Comparison of ENCODE assay signal across 10 cellular contexts in genomic region chr19:11288349-11288748, GRCh38. TPM values are rescaled to one million over a fixed set of nuclear protein-coding genes. Genes with fewer than 3 reads are reported as not detected.
DNase-seq lines count a peak whose midpoint lies in the region; ATAC-seq, FAIRE-seq and TF ChIP-seq lines count a peak whose summit lies in the region.
"Had no signal": no experiment of that assay in that cellular context is flagged by ENCODE, and none has a peak within 500 bp of the region (broad histone marks: within the 10 kb centered on the region; RNA-seq: fewer than 3 reads in every experiment).

No MANE protein-coding gene starts in this region.

- no peaks in the 10 kb centered on the region for H4K20me1 ChIP-seq in H1 (replicated peaks in 1 of 2; ENCODE audit: control insufficient read depth in 1 of 2, insufficient read depth in 2 of 2, low read length in 2 of 2)

- no peaks in the 10 kb centered on the region; the same call in 1 of the 2 replicates for H3K23me2 ChIP-seq in H1 (ENCODE audit: low read depth, low read length)

- H3K4me3 ChIP-seq in GM12864 (ENCODE audit: low read depth, low read length): no peak overlapping the region
- no peak overlapping the region for H3K4me3 ChIP-seq in H1 (ENCODE audit: extremely low read depth in 1 of 4, insufficient read depth in 2 of 4, low read depth in 3 of 4, low read length in 4 of 4)
- H3K4me3 ChIP-seq in psoas muscle: no peak overlapping the region

- no peak overlapping the region for H3K4ac ChIP-seq in H1 (replicated peaks; ENCODE audit: insufficient read length, low read depth, low read length)

- no peak overlapping the region for H3K56ac ChIP-seq in H1 (replicated peaks; ENCODE audit: insufficient read length, low read depth, low read length)

- H2AK5ac ChIP-seq in H1 (ENCODE audit: low read depth, low read length): no peak overlapping the region

- no peak overlapping the region for H3K4me2 ChIP-seq in H1 (ENCODE audit: insufficient read depth in 1 of 2, low read depth in 2 of 2, low read length in 2 of 2)

- POLR2A ChIA-PET in H1 (lab: Charles Lee; ENCODE audit: partially characterized antibody): no interaction called here

- H3K79me2 ChIP-seq in H1 (ENCODE audit: control insufficient read depth in 1 of 2, insufficient read depth in 2 of 2, low read length in 2 of 2): no peaks in the 10 kb centered on the region

- TF ChIP-seq CTCF in GM12864 (IDR thresholded peaks at IDR 0.05; ENCODE audit: low read depth, low read length, missing control alignments) (peak; percentile 50), H1 (IDR thresholded peaks at IDR 0.05; ENCODE audit: control extremely low read depth in 1 of 3, insufficient read depth in 1 of 3, low read depth in 1 of 3, low read length in 3 of 3) (peak in 2 of 3 experiments; percentile 8 to 26; a peak in 2 of 4 replicates), psoas muscle (IDR thresholded peaks at IDR 0.05) (peak; percentile 27)

- no peak overlapping the region for H2BK12ac ChIP-seq in H1 (ENCODE audit: low read depth, low read length)

- FAIRE-seq in H1 (lab: Jason Lieb, UNC) (no peak), GM19239 (lab: Jason Lieb, UNC) (no peak)

- no peaks in the 10 kb centered on the region for H3K9me3 ChIP-seq in H1 (ENCODE audit: insufficient read depth in 2 of 2, low read depth in 1 of 2, low read length in 1 of 2)
- no peaks in the 10 kb centered on the region for H3K9me3 ChIP-seq in psoas muscle

- H4K5ac ChIP-seq in H1 (ENCODE audit: insufficient read length, low read depth, low read length): no peak overlapping the region

- 93% methylated on average over 7 of the region's 7 CpGs; no CpG with 5 or more reads in 1 of the 2 experiments for WGBS in H1 (ENCODE audit: extremely low coverage in 1 of 2, insufficient coverage in 1 of 2, insufficient read length in 1 of 2, insufficient replicate concordance in 2 of 2, low coverage in 1 of 2, low lambda C conversion rate in 2 of 2, missing lambda C conversion rate in 1 of 2), 2 experiments
- 72 to 82% (median 81%) methylated on average over 7 of the region's 7 CpGs for WGBS in psoas muscle, 3 donors

- no peak overlapping the region for H2BK5ac ChIP-seq in H1 (ENCODE audit: low read depth, low read length)

- peak in 1 of 2 experiments; percentile 5; a peak in 1 of 4 replicates for TF ChIP-seq RAD21 in H1 (IDR thresholded peaks at IDR 0.05 in 1 of 2, conservative IDR thresholded peaks at IDR 0.05 in 1 of 2; ENCODE audit: low read depth in 2 of 2, low read length in 2 of 2)

- no peaks in the 10 kb centered on the region for H3K27me3 ChIP-seq in H1 (replicated peaks in 1 of 4; ENCODE audit: control insufficient read depth in 3 of 4, extremely low read depth in 1 of 4, insufficient read depth in 3 of 4, low read length in 3 of 4)
- H3K27me3 ChIP-seq in psoas muscle (ENCODE audit: insufficient read depth in 3 of 3, low read length in 2 of 3): peaks cover 0 to 26% (median 0%) of the 10 kb centered on the region in 3 donors

- H2BK120ac ChIP-seq in H1 (replicated peaks; ENCODE audit: low read depth, low read length): no peak overlapping the region

- H2BK20ac ChIP-seq in H1 (ENCODE audit: low read length): no peak overlapping the region

- H2BK15ac ChIP-seq in H1 (ENCODE audit: low read length): no peak overlapping the region

- no peaks in the 10 kb centered on the region for H3K36me3 ChIP-seq in H1 (ENCODE audit: control insufficient read depth in 2 of 4, insufficient read depth in 4 of 4, low read length in 3 of 4)
- no peaks in the 10 kb centered on the region for H3K36me3 ChIP-seq in psoas muscle (ENCODE audit: insufficient read depth in 1 of 2, low read depth in 1 of 2)

- H3K79me1 ChIP-seq in H1 (ENCODE audit: low read depth, low read length): no peaks in the 10 kb centered on the region

- CTCF ChIA-PET in H1 (lab: Charles Lee; ENCODE audit: partially characterized antibody): interaction anchor here (0.5 to 1.0 kb wide), 3 partner anchors 16 to 108 kb away, joined by 3 read pairs; no protein-coding TSS in a partner anchor

- no peak overlapping the region for H3K27ac ChIP-seq in H1 (ENCODE audit: low read depth, low read length)
- no peak overlapping the region for H3K27ac ChIP-seq in psoas muscle

- ATAC-seq in psoas muscle: no peak

- H4K8ac ChIP-seq in H1 (ENCODE audit: extremely low read depth, insufficient read depth, low read length): no peak overlapping the region

- intact Hi-C loops in psoas muscle (cut with DNase I): loop anchor here in 1 of 2 donors (5.0 kb wide), 1 partner anchor 46 kb away; no protein-coding TSS in a partner anchor

- no peak overlapping the region for H3K14ac ChIP-seq in H1 (ENCODE audit: insufficient read length)

- no peak for TF ChIP-seq POLR2A in H1 (IDR thresholded peaks at IDR 0.05; ENCODE audit: control extremely low read depth in 1 of 2, low read depth in 2 of 2, low read length in 2 of 2)

- no peak overlapping the region for H3K23ac ChIP-seq in H1 (ENCODE audit: insufficient read length)

- H3K18ac ChIP-seq in H1 (ENCODE audit: extremely low read depth, low read length): no peak overlapping the region

- no peak overlapping the region for H2AFZ ChIP-seq in H1 (ENCODE audit: low read length)

- H4K91ac ChIP-seq in H1 (replicated peaks; ENCODE audit: insufficient read length, low read length): no peak overlapping the region

- H3K4me1 ChIP-seq in H1 (replicated peaks in 1 of 4; ENCODE audit: control insufficient read depth in 3 of 4, insufficient read depth in 4 of 4, low read length in 3 of 4) (no peaks in the 10 kb centered on the region), psoas muscle (no peaks in the 10 kb centered on the region)

- TF ChIP-seq EP300 in H1 (IDR thresholded peaks at IDR 0.05; ENCODE audit: borderline replicate concordance in 1 of 2, low read depth in 2 of 2, low read length in 2 of 2): no peak

- H3K9ac ChIP-seq in H1 (replicated peaks in 1 of 4; ENCODE audit: extremely low read depth in 1 of 4, low read depth in 3 of 4, low read length in 3 of 4): no peak overlapping the region

- DNase-seq in GM12864 (ENCODE audit: low read depth) (no peak), NAMALWA (ENCODE audit: low spot score) (peak; percentile 33), H1 (ENCODE audit: low read depth in 1 of 2, low spot score in 2 of 2) (no peak), psoas muscle (no peak), epidermal melanocyte (ENCODE audit: insufficient read length, low spot score) (no peak), GM19239 (ENCODE audit: insufficient read length, low spot score) (no peak), GOT3 (lab: John Stamatoyannopoulos, UW) (no peak)
- DNase-seq: activated naive CD8-positive, alpha-beta T cell treated with anti-CD3 and anti-CD28 coated beads, Interleukin-2, amount 10 ng/mL, durations not matched to agents 7 days and 5 days; islet precursor cell; stimulated activated CD4-positive, alpha-beta T cell treated with anti-CD3 and anti-CD28 coated beads, Interleukin-4, amount 100 ng/mL, for 24 hours had no signal

RNA-seq across cellular contexts. Expression of gene TSPAN16, which starts 7.6 kb away (rescaled TPM):
- total RNA-seq in H1 (2021; fragmentation: NEBNext Ultra II Directional; extraction: Animal tissue kit (Norgen Biotek cat#: 25700)): not detected in 2 replicates
- not detected in 2 replicates for polyA plus RNA-seq in H1 (2011; rRNA removed)
- polyA plus RNA-seq in H1 (2011; cell fraction: cytosol; rRNA removed): not detected
- polyA plus RNA-seq in H1 (2011; cell fraction: nucleus; rRNA removed): not detected
- polyA plus RNA-seq in H1 (2012, experiment 1 of 2): not detected in 4 replicates
- polyA plus RNA-seq in H1 (2012, experiment 2 of 2): not detected
- not detected for polyA plus RNA-seq in H1 (2013, experiment 1 of 2)
- polyA plus RNA-seq in H1 (2013, experiment 2 of 2): not detected
- polyA minus RNA-seq in H1 (2011; rRNA and poly(A)+ RNA removed): not detected in 2 replicates
- not detected for polyA minus RNA-seq in H1 (2011; cell fraction: cytosol; rRNA and poly(A)+ RNA removed)
- not detected for polyA minus RNA-seq in H1 (2011; cell fraction: nucleus; rRNA and poly(A)+ RNA removed)
- total RNA-seq in psoas muscle: not detected
- not detected for polyA plus RNA-seq in psoas muscle
- total RNA-seq: activated naive CD8-positive, alpha-beta T cell treated with anti-CD3 and anti-CD28 coated beads, Interleukin-2, amount 10 ng/mL, durations not matched to agents 7 days and 5 days had no signal

RNA-seq across cellular contexts. Expression of gene DOCK6, which starts 26.0 kb away (rescaled TPM):
- total RNA-seq in H1 (2021; fragmentation: NEBNext Ultra II Directional; extraction: Animal tissue kit (Norgen Biotek cat#: 25700)): 44.1 and 54.7 TPM in 2 replicates
- polyA plus RNA-seq in H1 (2011; rRNA removed) (25.5 and 48.4 TPM in 2 replicates), psoas muscle (10 to 100 TPM in 2 of 3 donors, 1 to 10 TPM in 1; 8.7 to 16.0 (median 11.4) TPM)
- polyA plus RNA-seq in H1 (2011; cell fraction: cytosol; rRNA removed): 22.9 TPM
- polyA plus RNA-seq in H1 (2011; cell fraction: nucleus; rRNA removed): 158 TPM
- 35.9 to 53.2 TPM (median 46.3 TPM) in 4 replicates for polyA plus RNA-seq in H1 (2012, experiment 1 of 2)
- 26.9 TPM for polyA plus RNA-seq in H1 (2012, experiment 2 of 2)
- 23.1 TPM for polyA plus RNA-seq in H1 (2013, experiment 1 of 2)
- polyA plus RNA-seq in H1 (2013, experiment 2 of 2): 22.6 TPM
- 18.2 and 21.0 TPM in 2 replicates for polyA minus RNA-seq in H1 (2011; rRNA and poly(A)+ RNA removed)
- polyA minus RNA-seq in H1 (2011; cell fraction: cytosol; rRNA and poly(A)+ RNA removed): 30.6 TPM
- 42.2 TPM for polyA minus RNA-seq in H1 (2011; cell fraction: nucleus; rRNA and poly(A)+ RNA removed)
- total RNA-seq in psoas muscle: 10 to 100 TPM; 14.5 to 27.1 (median 17.8) TPM

RNA-seq across cellular contexts. Expression of gene ANGPTL8, which starts 48.9 kb away (rescaled TPM):
- total RNA-seq in H1 (2021; fragmentation: NEBNext Ultra II Directional; extraction: Animal tissue kit (Norgen Biotek cat#: 25700)): not detected in 2 replicates
- polyA plus RNA-seq in H1 (2011; rRNA removed) (not detected in 2 replicates), psoas muscle (10 to 100 TPM in 1 of 3 donors, under 1 TPM in 2; 0.08 to 14.6 (median 0.15) TPM)
- polyA plus RNA-seq in H1 (2011; cell fraction: cytosol; rRNA removed): not detected
- not detected for polyA plus RNA-seq in H1 (2011; cell fraction: nucleus; rRNA removed)
- polyA plus RNA-seq in H1 (2012, experiment 1 of 2): not detected in 4 replicates
- not detected for polyA plus RNA-seq in H1 (2012, experiment 2 of 2)
- not detected for polyA plus RNA-seq in H1 (2013, experiment 1 of 2)
- not detected for polyA plus RNA-seq in H1 (2013, experiment 2 of 2)
- polyA minus RNA-seq in H1 (2011; rRNA and poly(A)+ RNA removed): not detected in 2 replicates
- not detected for polyA minus RNA-seq in H1 (2011; cell fraction: cytosol; rRNA and poly(A)+ RNA removed)
- not detected for polyA minus RNA-seq in H1 (2011; cell fraction: nucleus; rRNA and poly(A)+ RNA removed)
- total RNA-seq in psoas muscle: under 1 TPM in 2 of 4 donors, not detected in 2; 0.48 to 0.49 TPM
- total RNA-seq: activated naive CD8-positive, alpha-beta T cell treated with anti-CD3 and anti-CD28 coated beads, Interleukin-2, amount 10 ng/mL, durations not matched to agents 7 days and 5 days had no signal

RNA-seq across cellular contexts. Expression of gene RAB3D, which starts 51.1 kb away (rescaled TPM):
- 23.8 and 24.4 TPM in 2 replicates for total RNA-seq in H1 (2021; fragmentation: NEBNext Ultra II Directional; extraction: Animal tissue kit (Norgen Biotek cat#: 25700))
- polyA plus RNA-seq in H1 (2011; rRNA removed) (17.8 and 23.3 TPM in 2 replicates), psoas muscle (1 to 10 TPM; 1.1 to 1.6 (median 1.4) TPM)
- 21.0 TPM for polyA plus RNA-seq in H1 (2011; cell fraction: cytosol; rRNA removed)
- polyA plus RNA-seq in H1 (2011; cell fraction: nucleus; rRNA removed): 18.3 TPM
- 7.8 to 9.9 TPM (median 8.2 TPM) in 4 replicates for polyA plus RNA-seq in H1 (2012, experiment 1 of 2)
- 5.7 TPM for polyA plus RNA-seq in H1 (2012, experiment 2 of 2)
- polyA plus RNA-seq in H1 (2013, experiment 1 of 2): 8.5 TPM
- polyA plus RNA-seq in H1 (2013, experiment 2 of 2): 8.8 TPM
- 108 and 115 TPM in 2 replicates for polyA minus RNA-seq in H1 (2011; rRNA and poly(A)+ RNA removed)
- polyA minus RNA-seq in H1 (2011; cell fraction: cytosol; rRNA and poly(A)+ RNA removed): 24.9 TPM
- 17.5 TPM for polyA minus RNA-seq in H1 (2011; cell fraction: nucleus; rRNA and poly(A)+ RNA removed)
- total RNA-seq in psoas muscle: 1 to 10 TPM; 4.0 to 5.6 (median 4.3) TPM

RNA-seq across cellular contexts. Expression of gene TMEM205, which starts 57.7 kb away (rescaled TPM):
- total RNA-seq in H1 (2021; fragmentation: NEBNext Ultra II Directional; extraction: Animal tissue kit (Norgen Biotek cat#: 25700)): 73.5 and 78.2 TPM in 2 replicates
- 423 and 441 TPM in 2 replicates for polyA plus RNA-seq in H1 (2011; rRNA removed)
- 322 TPM for polyA plus RNA-seq in H1 (2011; cell fraction: cytosol; rRNA removed)
- 202 TPM for polyA plus RNA-seq in H1 (2011; cell fraction: nucleus; rRNA removed)
- polyA plus RNA-seq in H1 (2012, experiment 1 of 2): 102 to 132 TPM (median 127 TPM) in 4 replicates
- polyA plus RNA-seq in H1 (2012, experiment 2 of 2): 255 TPM
- polyA plus RNA-seq in H1 (2013, experiment 1 of 2): 177 TPM
- 224 TPM for polyA plus RNA-seq in H1 (2013, experiment 2 of 2)
- 91.8 and 113 TPM in 2 replicates for polyA minus RNA-seq in H1 (2011; rRNA and poly(A)+ RNA removed)
- polyA minus RNA-seq in H1 (2011; cell fraction: cytosol; rRNA and poly(A)+ RNA removed): 47.5 TPM
- polyA minus RNA-seq in H1 (2011; cell fraction: nucleus; rRNA and poly(A)+ RNA removed): 32.8 TPM
- total RNA-seq in psoas muscle: 10 to 100 TPM; 65.9 to 81.6 (median 70.5) TPM
- 10 to 100 TPM; 63.0 to 95.1 (median 90.4) TPM for polyA plus RNA-seq in psoas muscle
